8 cellular contexts compared by ENCODE assay signal in the genomic region with DNA sequence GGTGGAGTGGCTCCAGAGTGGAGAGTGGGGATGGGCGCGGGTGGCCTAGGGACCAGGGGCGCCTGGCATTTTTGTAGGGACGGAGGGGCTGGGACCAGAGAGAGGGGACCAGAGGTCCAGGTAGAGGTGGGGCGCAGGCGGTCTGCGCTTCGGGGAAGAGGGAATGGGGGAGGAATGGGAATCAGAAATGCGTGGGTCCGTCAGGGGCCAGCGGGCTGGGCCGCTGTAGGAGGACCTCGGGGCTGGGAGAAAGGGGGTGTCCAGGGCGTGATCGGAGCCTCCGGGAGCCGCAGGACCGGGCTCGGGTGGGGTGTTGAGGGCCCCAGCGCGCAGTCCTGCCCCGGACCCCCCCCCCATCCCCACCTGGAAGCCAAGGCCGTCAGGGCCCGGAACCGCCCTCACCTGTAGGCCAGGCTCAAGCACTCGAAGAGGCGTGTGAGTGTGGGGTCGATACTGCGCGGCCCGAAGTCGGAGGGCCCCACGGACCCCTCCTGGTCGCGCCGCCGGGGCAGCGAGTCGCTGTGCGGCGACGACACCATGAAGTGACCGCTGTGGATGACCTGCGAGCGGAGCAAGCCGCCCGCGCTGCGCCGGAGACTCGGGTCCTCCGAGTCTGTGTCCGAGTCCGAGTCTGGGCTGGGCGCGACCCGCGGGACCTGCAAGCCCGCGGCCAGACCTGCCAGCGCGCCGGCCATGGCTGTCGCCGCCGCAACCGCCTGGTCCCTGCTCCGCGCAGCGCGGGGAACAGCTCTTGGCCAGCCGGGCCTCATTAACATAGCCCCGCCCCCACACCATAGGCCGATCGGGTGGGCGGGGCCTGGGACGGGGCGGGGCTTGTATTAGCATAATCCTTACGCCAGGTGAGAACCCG. TPM values are rescaled to one million over a fixed set of nuclear protein-coding genes. Genes with fewer than 3 reads are reported as not detected.
DNase-seq lines count a peak whose midpoint lies in the region; ATAC-seq and TF ChIP-seq lines count a peak whose summit lies in the region.

A gene with protein sequence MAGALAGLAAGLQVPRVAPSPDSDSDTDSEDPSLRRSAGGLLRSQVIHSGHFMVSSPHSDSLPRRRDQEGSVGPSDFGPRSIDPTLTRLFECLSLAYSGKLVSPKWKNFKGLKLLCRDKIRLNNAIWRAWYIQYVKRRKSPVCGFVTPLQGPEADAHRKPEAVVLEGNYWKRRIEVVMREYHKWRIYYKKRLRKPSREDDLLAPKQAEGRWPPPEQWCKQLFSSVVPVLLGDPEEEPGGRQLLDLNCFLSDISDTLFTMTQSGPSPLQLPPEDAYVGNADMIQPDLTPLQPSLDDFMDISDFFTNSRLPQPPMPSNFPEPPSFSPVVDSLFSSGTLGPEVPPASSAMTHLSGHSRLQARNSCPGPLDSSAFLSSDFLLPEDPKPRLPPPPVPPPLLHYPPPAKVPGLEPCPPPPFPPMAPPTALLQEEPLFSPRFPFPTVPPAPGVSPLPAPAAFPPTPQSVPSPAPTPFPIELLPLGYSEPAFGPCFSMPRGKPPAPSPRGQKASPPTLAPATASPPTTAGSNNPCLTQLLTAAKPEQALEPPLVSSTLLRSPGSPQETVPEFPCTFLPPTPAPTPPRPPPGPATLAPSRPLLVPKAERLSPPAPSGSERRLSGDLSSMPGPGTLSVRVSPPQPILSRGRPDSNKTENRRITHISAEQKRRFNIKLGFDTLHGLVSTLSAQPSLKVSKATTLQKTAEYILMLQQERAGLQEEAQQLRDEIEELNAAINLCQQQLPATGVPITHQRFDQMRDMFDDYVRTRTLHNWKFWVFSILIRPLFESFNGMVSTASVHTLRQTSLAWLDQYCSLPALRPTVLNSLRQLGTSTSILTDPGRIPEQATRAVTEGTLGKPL (minus strand): TSS at position 725 of the 871 bp plus-strand sequence. CDS start 30 bp downstream, at position 695.

- H3K4me1 ChIP-seq in mucosa of stomach (ENCODE audit: control insufficient read depth, insufficient read depth, low read length) = peaks cover 17% of the 10 kb centered on the region

- no peaks in the 10 kb centered on the region for H3K36me3 ChIP-seq in mucosa of stomach (ENCODE audit: control insufficient read depth, insufficient read depth, low read length)

- ATAC-seq in esophagus mucosa (peak; percentile 93), GM21526 (IDR thresholded peaks at IDR 0.05; ENCODE audit: low FRiP score, unreplicated experiment) (no peak)

- no peak within 1 kb of the TSS for H3K4me3 ChIP-seq in mucosa of stomach (ENCODE audit: low read length)

- no peaks in the 10 kb centered on the region for H3K9me3 ChIP-seq in mucosa of stomach (ENCODE audit: control insufficient read depth, low read length)

- no peak for TF ChIP-seq CTCF in GM20000 (IDR thresholded peaks at IDR 0.05; ENCODE audit: extremely low read depth, missing control alignments)

- H3K9ac ChIP-seq in mucosa of stomach (ENCODE audit: low read length) = peak within 1 kb of the TSS; percentile 41

- peak; percentile 71 for DNase-seq in GM20000 (ENCODE audit: low spot score)
- DNase-seq in NCI-H510A treated with DMSO at 0.1 percent for 48 hours (lab: John Stamatoyannopoulos, UW) = peak; percentile 66
- peak; percentile 76 to 78 for DNase-seq in activated T-cell treated with anti-CD3 and anti-CD28 coated beads, Interleukin-2, amount 50 U/mL, for 48 hours
- DNase-seq in stimulated activated CD8-positive, alpha-beta memory T cell treated with anti-CD3 and anti-CD28 coated beads, Interleukin-4, amount 100 ng/mL, for 48 hours = peak; percentile 79
- no peak for DNase-seq in KG1 (lab: John Stamatoyannopoulos, UW)

- H3K27me3 ChIP-seq in mucosa of stomach (ENCODE audit: control insufficient read depth, insufficient read depth, low read length) = peaks cover 55% of the 10 kb centered on the region

RNA-seq across cellular contexts. Expression of the gene that starts here (rescaled TPM):
- 0.52 TPM for total RNA-seq in esophagus mucosa

Comparison
In these comparisons a context has a peak if more than half of its experiments do, and no peak if none do; other contexts are left out.
1. Peak in ATAC-seq in esophagus mucosa; RNA of the gene not detected or under 1 TPM.